In the genomic region with DNA sequence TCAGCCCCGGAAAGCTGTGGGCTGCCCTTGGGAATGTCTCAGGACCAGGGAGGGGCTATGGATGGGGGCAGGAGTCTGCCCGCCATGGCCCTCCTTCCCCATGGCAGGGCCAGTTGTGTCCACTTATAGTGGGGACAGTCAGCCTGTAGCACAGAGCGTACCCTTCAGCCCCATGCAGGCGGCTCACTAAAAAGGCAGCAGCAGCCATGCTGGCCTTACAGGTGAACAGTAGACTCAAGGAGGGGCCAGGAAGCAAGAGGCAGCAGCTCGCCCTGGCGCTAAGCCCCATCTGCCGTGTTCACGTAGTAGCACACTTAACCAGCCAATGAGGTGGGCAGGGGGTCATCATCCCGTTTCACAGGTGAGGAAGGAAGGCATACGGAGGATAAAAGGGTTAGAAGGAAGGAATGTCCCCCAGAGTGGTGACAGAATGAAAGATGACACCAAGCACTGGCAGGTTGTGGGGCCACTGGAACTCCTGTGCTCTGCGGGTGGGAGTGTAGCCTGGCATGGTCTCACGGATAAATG, we compare ENCODE assay signal across 23 cellular contexts. TPM values are rescaled to one million over a fixed set of nuclear protein-coding genes. Genes with fewer than 3 reads are reported as not detected.
DNase-seq lines count a peak whose midpoint lies in the region; ATAC-seq and TF ChIP-seq lines count a peak whose summit lies in the region.
"Had no signal": no experiment of that assay in that cellular context is flagged by ENCODE, and none has a peak within 500 bp of the region (broad histone marks: within the 10 kb centered on the region; RNA-seq: fewer than 3 reads in every experiment).

No MANE protein-coding gene starts in this region.

- CTCF ChIA-PET in activated B cell treated with CpG ODN at 0.5 μM for 24 hours (lab: Charles Lee), result interaction anchor here (2.1 kb wide), 1 partner anchor 9 kb away, joined by 8 read pairs; no protein-coding TSS in a partner anchor

- H3K36me3 Mint-ChIP-seq in activated B cell treated with CpG ODN at 0.5 μM for 24 hours (ENCODE audit: low read depth), result no peaks in the 10 kb centered on the region

- TF ChIP-seq CTCF in activated B cell treated with CpG ODN at 0.5 μM for 24 hours (IDR thresholded peaks at IDR 0.05), result no peak

- intact Hi-C loops in activated B cell treated with CpG ODN at 0.5 μM for 24 hours (cut with micrococcal nuclease), result no loop called here

- no peak for ATAC-seq in activated B cell treated with CpG ODN at 0.5 μM for 24 hours (ENCODE audit: low read depth)
- ATAC-seq: gastrocnemius medialis had no signal

- DNase-seq in activated effector memory CD4-positive, alpha-beta T cell treated with anti-CD3 and anti-CD28 coated beads, Interleukin-2, amount 50 U/mL, for 16 hours, result peak; percentile 43
- no peak for DNase-seq in activated effector memory CD4-positive, alpha-beta T cell treated with Interleukin-2 at 50 U/mL for 16 hours
- DNase-seq in activated B cell treated with CpG ODN at 0.5 μM for 24 hours, result peak; percentile 1
- DNase-seq in left kidney (ENCODE audit: low read depth, low spot score), result peak; percentile 55
- no peak for DNase-seq in substantia nigra (lab: John Stamatoyannopoulos, UW)
- no peak for DNase-seq in effector CD8-positive, alpha-beta T cell (lab: John Stamatoyannopoulos, UW)
- DNase-seq in DMS53 (lab: John Stamatoyannopoulos, UW), result no peak
- no peak for DNase-seq in stimulated activated CD4-positive, alpha-beta T cell treated with anti-CD3 and anti-CD28 coated beads, Interleukin-1b, Interleukin-23, amount 100 ng/mL, for 48 hours
- DNase-seq: activated CD4-positive, alpha-beta T cell treated with anti-CD3 and anti-CD28 coated beads, Interleukin-2, amount 10 ng/mL, durations not matched to agents 7 days and 5 days; activated CD8-positive, alpha-beta memory T cell treated with anti-CD3 and anti-CD28 coated beads, Interleukin-2, amount 50 U/mL, for 48 hours; cortex of kidney; gastrocnemius medialis; GDM1; NCI-H187; NCI-H345; NCI-H774; small intestine; uterus had no signal

- H3K4me3 Mint-ChIP-seq in activated B cell treated with CpG ODN at 0.5 μM for 24 hours, result no peak overlapping the region
- H3K4me3 Mint-ChIP-seq: activated CD4-positive, alpha-beta T cell treated with anti-CD3 and anti-CD28 coated beads, Interleukin-2, amount 10 ng/mL, durations not matched to agents 7 days and 5 days; B cell; neural progenitor cell had no signal

- H3K27me3 Mint-ChIP-seq in activated B cell treated with CpG ODN at 0.5 μM for 24 hours, result no peaks in the 10 kb centered on the region
- H3K27me3 Mint-ChIP-seq: activated CD4-positive, alpha-beta T cell treated with anti-CD3 and anti-CD28 coated beads, Interleukin-2, amount 10 ng/mL, durations not matched to agents 7 days and 5 days; B cell had no signal

- H3K9me3 Mint-ChIP-seq in activated B cell treated with CpG ODN at 0.5 μM for 24 hours, result peaks cover 4% of the 10 kb centered on the region
- H3K9me3 Mint-ChIP-seq: neural progenitor cell had no signal

- peak overlapping the region; percentile 35 for H3K27ac ChIP-seq in substantia nigra (ENCODE audit: low read depth, low read length, poor library complexity, severe bottlenecking)
- H3K27ac ChIP-seq: gastrocnemius medialis, neural progenitor cell, SK-N-MC, uterus had no signal

- no peak overlapping the region for H3K27ac Mint-ChIP-seq in activated B cell treated with CpG ODN at 0.5 μM for 24 hours
- H3K27ac Mint-ChIP-seq: activated CD4-positive, alpha-beta T cell treated with anti-CD3 and anti-CD28 coated beads, Interleukin-2, amount 10 ng/mL, durations not matched to agents 7 days and 5 days; activated T-helper 2 cell treated with anti-CD3 and anti-CD28 coated beads, Interferon-gamma antibody, Interleukin-2, Interleukin-4, amounts not matched to agents 10 μg/mL and 5 μg/mL and 100 μg/mL, durations not matched to agents 14 hours and 24 hours and 36 hours; B cell; neural progenitor cell had no signal

- POLR2A ChIA-PET in activated B cell treated with CpG ODN at 0.5 μM for 24 hours (lab: Charles Lee), result no interaction called here

- H3K4me1 Mint-ChIP-seq in activated B cell treated with CpG ODN at 0.5 μM for 24 hours, result no peaks in the 10 kb centered on the region
- H3K4me1 Mint-ChIP-seq: B cell, neural progenitor cell had no signal

RNA-seq across cellular contexts. Expression of a gene that starts 52.7 kb away (rescaled TPM):
- 0.73 and 1.6 TPM in 2 replicates for total RNA-seq in activated B cell treated with CpG ODN at 0.5 μM for 24 hours
- total RNA-seq: bronchial epithelial cell had no signal

Comparison
In these comparisons a context has a peak if more than half of its experiments do, and no peak if none do; other contexts are left out.
1. DNase-seq: peak in activated effector memory CD4-positive, alpha-beta T cell treated with anti-CD3 and anti-CD28 coated beads, Interleukin-2, amount 50 U/mL, for 16 hours (single experiment), activated B cell treated with CpG ODN at 0.5 μM for 24 hours (single experiment) and left kidney (single experiment); none in activated effector memory CD4-positive, alpha-beta T cell treated with Interleukin-2 at 50 U/mL for 16 hours (single experiment), substantia nigra (0 of 49), effector CD8-positive, alpha-beta T cell (single experiment), DMS53 (single experiment) and stimulated activated CD4-positive, alpha-beta T cell treated with anti-CD3 and anti-CD28 coated beads, Interleukin-1b, Interleukin-23, amount 100 ng/mL, for 48 hours (single experiment).